17 cellular contexts compared by ENCODE assay signal in the genomic region with DNA sequence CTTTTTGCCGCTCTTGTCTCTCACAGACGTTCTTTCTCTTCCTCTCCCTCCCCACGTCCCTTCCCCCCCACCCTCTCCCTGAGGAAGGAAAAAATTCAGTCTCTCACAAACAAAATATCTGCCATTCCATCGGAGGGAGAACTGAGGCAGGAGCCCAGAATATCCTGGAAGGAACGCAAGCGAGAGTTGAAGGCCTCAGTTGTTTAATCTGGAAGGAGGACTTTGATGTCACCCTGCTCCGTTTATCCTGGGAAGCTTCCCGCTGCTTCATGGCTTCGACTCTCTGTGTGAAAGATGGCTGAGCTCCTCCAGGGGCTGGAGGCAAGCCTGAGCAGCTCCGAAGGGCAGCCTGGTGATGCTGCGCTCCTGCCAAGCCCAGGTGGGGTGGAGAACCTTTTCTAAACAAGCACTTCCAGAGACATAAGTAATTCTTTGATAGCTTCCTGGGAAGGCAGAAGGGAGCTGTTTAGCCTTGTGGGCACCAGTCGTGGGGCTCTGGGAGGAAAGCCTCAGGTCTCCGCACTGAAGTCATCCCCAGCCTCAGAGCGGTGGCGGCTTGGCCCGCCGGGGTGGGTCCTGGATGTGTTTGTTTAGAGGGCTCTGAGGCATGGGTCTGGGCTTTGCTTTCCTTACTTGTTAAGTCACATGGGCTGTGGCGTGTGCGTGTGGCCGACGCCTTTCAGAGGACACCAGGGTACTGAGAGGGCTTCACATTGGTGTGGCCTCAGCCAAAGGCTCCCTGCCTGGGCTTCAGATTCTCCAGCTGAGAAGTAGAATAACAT. TPM values are rescaled to one million over a fixed set of nuclear protein-coding genes. Genes with fewer than 3 reads are reported as not detected.
"Had no signal": no experiment of that assay in that cellular context is flagged by ENCODE, and none has a peak within 500 bp of the region (broad histone marks: within the 10 kb centered on the region; RNA-seq: fewer than 3 reads in every experiment).

No MANE protein-coding gene starts in this region.

- FAIRE-seq: endothelial cell of umbilical vein had no signal

- DNase-seq: activated CD4-positive, alpha-beta memory T cell treated with anti-CD3 and anti-CD28 coated beads, Interleukin-2, amount 10 ng/mL, durations not matched to agents 7 days and 5 days; activated CD4-positive, alpha-beta T cell treated with anti-CD3 and anti-CD28 coated beads for 4 hours; activated effector memory CD4-positive, alpha-beta T cell treated with Interleukin-2 at 50 U/mL for 16 hours; activated naive CD4-positive, alpha-beta T cell treated with anti-CD3 and anti-CD28 coated beads, Interleukin-2, amount 50 U/mL, for 16 hours; activated T-cell treated with anti-CD3 and anti-CD28 coated beads, Interleukin-2, amount 50 U/mL, for 4 hours; cortex of kidney; effector CD8-positive, alpha-beta T cell; islet precursor cell; left lung; mesendoderm; psoas muscle; SJCRH30; stimulated activated CD4-positive, alpha-beta T cell treated with anti-CD3 and anti-CD28 coated beads, Interleukin-1b, Interleukin-23, amount 100 ng/mL, for 48 hours; T-helper 2 cell; trophoblast cell had no signal

- H3K36me3 ChIP-seq: left lung, SJCRH30 had no signal

- ATAC-seq: activated T-cell treated with anti-CD3 and anti-CD28 coated beads, Interleukin-2, amount 50 U/mL, for 4 hours; left lung; psoas muscle; WTC11 had no signal

- H3K4me3 ChIP-seq: left lung, psoas muscle, SJCRH30 had no signal

- H3K27me3 ChIP-seq: SJCRH30 had no signal

- H3K27ac ChIP-seq: left lung, psoas muscle, SJCRH30 had no signal

- H3K9me3 ChIP-seq: left lung, psoas muscle, SJCRH30 had no signal

- H3K4me1 ChIP-seq: left lung, psoas muscle, SJCRH30 had no signal

RNA-seq across cellular contexts. Expression of gene NKD1, which starts 7.9 kb away (rescaled TPM):
- total RNA-seq: endothelial cell of umbilical vein had no signal
- polyA plus RNA-seq: endothelial cell of umbilical vein had no signal
